ENCODE assay signal across 13 cellular contexts in genomic region chr17:75128694-75129505, GRCh38. TPM values are rescaled to one million over a fixed set of nuclear protein-coding genes. Genes with fewer than 3 reads are reported as not detected.
DNase-seq lines count a peak whose midpoint lies in the region; TF ChIP-seq lines count a peak whose summit lies in the region.
"Had no signal": no experiment of that assay in that cellular context is flagged by ENCODE, and none has a peak within 500 bp of the region (broad histone marks: within the 10 kb centered on the region; RNA-seq: fewer than 3 reads in every experiment).

No MANE protein-coding gene starts in this region.

- no peak for TF ChIP-seq CTCF in neural progenitor cell (IDR thresholded peaks at IDR 0.05)

- no peak overlapping the region for H3K27ac Mint-ChIP-seq in activated CD4-positive, alpha-beta T cell treated with anti-CD3 and anti-CD28 coated beads, Interleukin-2, amount 10 ng/mL, durations not matched to agents 24 days and 14 days
- no peak overlapping the region for H3K27ac Mint-ChIP-seq in activated T-helper 2 cell treated with anti-CD3 and anti-CD28 coated beads, Interferon-gamma antibody, Interleukin-2, Interleukin-4, amounts not matched to agents 10 μg/mL and 5 μg/mL and 100 μg/mL, durations not matched to agents 14 hours and 24 hours and 36 hours
- no peak overlapping the region for H3K27ac Mint-ChIP-seq in neural progenitor cell

- H3K9me3 Mint-ChIP-seq in activated CD4-positive, alpha-beta T cell treated with anti-CD3 and anti-CD28 coated beads, Interleukin-2, amount 10 ng/mL, durations not matched to agents 24 days and 14 days = no peaks in the 10 kb centered on the region
- no peaks in the 10 kb centered on the region for H3K9me3 Mint-ChIP-seq in activated T-helper 2 cell treated with anti-CD3 and anti-CD28 coated beads, Interferon-gamma antibody, Interleukin-2, Interleukin-4, amounts not matched to agents 10 μg/mL and 5 μg/mL and 100 μg/mL, durations not matched to agents 14 hours and 24 hours and 36 hours
- H3K9me3 Mint-ChIP-seq in neural progenitor cell = no peaks in the 10 kb centered on the region
- H3K9me3 Mint-ChIP-seq: activated naive CD8-positive, alpha-beta T cell treated with anti-CD3 and anti-CD28 coated beads, Interleukin-2, amount 50 U/mL, for 24 hours had no signal

- H3K4me2 ChIP-seq in neural progenitor cell = no peak overlapping the region

- peaks cover 55% of the 10 kb centered on the region for H3F3A ChIP-seq in neural progenitor cell (ENCODE audit: low read depth)

- H3K4me3 Mint-ChIP-seq in activated CD4-positive, alpha-beta T cell treated with anti-CD3 and anti-CD28 coated beads, Interleukin-2, amount 10 ng/mL, durations not matched to agents 24 days and 14 days = peak overlapping the region; percentile 30
- peak overlapping the region; percentile 57 for H3K4me3 Mint-ChIP-seq in activated T-helper 2 cell treated with anti-CD3 and anti-CD28 coated beads, Interferon-gamma antibody, Interleukin-2, Interleukin-4, amounts not matched to agents 10 μg/mL and 5 μg/mL and 100 μg/mL, durations not matched to agents 14 hours and 24 hours and 36 hours (ENCODE audit: low read depth)
- H3K4me3 Mint-ChIP-seq in neural progenitor cell = peak overlapping the region; percentile 74

- H3K27me3 Mint-ChIP-seq in activated CD4-positive, alpha-beta T cell treated with anti-CD3 and anti-CD28 coated beads, Interleukin-2, amount 10 ng/mL, durations not matched to agents 24 days and 14 days = no peaks in the 10 kb centered on the region
- no peaks in the 10 kb centered on the region for H3K27me3 Mint-ChIP-seq in activated T-helper 2 cell treated with anti-CD3 and anti-CD28 coated beads, Interferon-gamma antibody, Interleukin-2, Interleukin-4, amounts not matched to agents 10 μg/mL and 5 μg/mL and 100 μg/mL, durations not matched to agents 14 hours and 24 hours and 36 hours (ENCODE audit: low read depth)
- no peaks in the 10 kb centered on the region for H3K27me3 Mint-ChIP-seq in neural progenitor cell (ENCODE audit: insufficient read depth, low read depth)
- H3K27me3 Mint-ChIP-seq: activated naive CD8-positive, alpha-beta T cell treated with anti-CD3 and anti-CD28 coated beads, Interleukin-2, amount 50 U/mL, for 24 hours had no signal

- H2AFZ ChIP-seq in neural progenitor cell (replicated peaks) = no peak overlapping the region

- H3K9ac ChIP-seq in neural progenitor cell = no peak overlapping the region

- H3K36me3 ChIP-seq in neural progenitor cell = no peaks in the 10 kb centered on the region

- peaks cover 39% of the 10 kb centered on the region for H3K4me1 Mint-ChIP-seq in activated CD4-positive, alpha-beta T cell treated with anti-CD3 and anti-CD28 coated beads, Interleukin-2, amount 10 ng/mL, durations not matched to agents 24 days and 14 days
- H3K4me1 Mint-ChIP-seq in activated T-helper 2 cell treated with anti-CD3 and anti-CD28 coated beads, Interferon-gamma antibody, Interleukin-2, Interleukin-4, amounts not matched to agents 10 μg/mL and 5 μg/mL and 100 μg/mL, durations not matched to agents 14 hours and 24 hours and 36 hours (ENCODE audit: low read depth) = peaks cover 32% of the 10 kb centered on the region
- H3K4me1 Mint-ChIP-seq in neural progenitor cell = peaks cover 12% of the 10 kb centered on the region

- no peaks in the 10 kb centered on the region for H3K9me3 ChIP-seq in neural progenitor cell (ENCODE audit: low read depth)
- H3K9me3 ChIP-seq: tibial artery had no signal

- DNase-seq in activated CD4-positive, alpha-beta T cell treated with anti-CD3 and anti-CD28 coated beads, Interleukin-2, amount 10 ng/mL, durations not matched to agents 24 days and 14 days = no peak
- DNase-seq in activated CD4-positive, alpha-beta T cell treated with anti-CD3 and anti-CD28 coated beads, Interleukin-2, amount 50 U/mL, for 4 hours = no peak
- DNase-seq in activated T-helper 2 cell treated with anti-CD3 and anti-CD28 coated beads, Interferon-gamma antibody, Interleukin-2, Interleukin-4, amounts not matched to agents 10 μg/mL and 5 μg/mL and 100 μg/mL, durations not matched to agents 14 hours and 24 hours and 36 hours (ENCODE audit: low spot score) = no peak
- DNase-seq in neural progenitor cell (ENCODE audit: low spot score) = no peak
- no peak for DNase-seq in HUDEP-2 (lab: John Stamatoyannopoulos, UW; ENCODE audit: unreplicated experiment in 76 of 76)
- no peak for DNase-seq in MV-4-11 (lab: John Stamatoyannopoulos, UW)
- DNase-seq: activated CD4-positive, alpha-beta T cell treated with anti-CD3 and anti-CD28 coated beads, Interleukin-2, amount 50 U/mL, for 1 hour; activated naive CD8-positive, alpha-beta T cell treated with anti-CD3 and anti-CD28 coated beads, Interleukin-2, amount 50 U/mL, for 24 hours; tibial artery had no signal

- peaks cover 22% of the 10 kb centered on the region for H3K36me3 Mint-ChIP-seq in activated CD4-positive, alpha-beta T cell treated with anti-CD3 and anti-CD28 coated beads, Interleukin-2, amount 10 ng/mL, durations not matched to agents 24 days and 14 days (ENCODE audit: low read depth)
- peaks cover 24% of the 10 kb centered on the region for H3K36me3 Mint-ChIP-seq in activated T-helper 2 cell treated with anti-CD3 and anti-CD28 coated beads, Interferon-gamma antibody, Interleukin-2, Interleukin-4, amounts not matched to agents 10 μg/mL and 5 μg/mL and 100 μg/mL, durations not matched to agents 14 hours and 24 hours and 36 hours (ENCODE audit: low read depth)
- peaks cover 8% of the 10 kb centered on the region for H3K36me3 Mint-ChIP-seq in neural progenitor cell

- intact Hi-C loops in activated CD4-positive, alpha-beta T cell treated with anti-CD3 and anti-CD28 coated beads, Interleukin-2, amount 10 ng/mL, durations not matched to agents 24 days and 14 days (cut with micrococcal nuclease) = no loop called here
- intact Hi-C loops in activated T-helper 2 cell treated with anti-CD3 and anti-CD28 coated beads, Interferon-gamma antibody, Interleukin-2, Interleukin-4, amounts not matched to agents 10 μg/mL and 5 μg/mL and 100 μg/mL, durations not matched to agents 14 hours and 24 hours and 36 hours (cut with micrococcal nuclease) = no loop called here

- H3K4me3 ChIP-seq in neural progenitor cell = no peak overlapping the region
- H3K4me3 ChIP-seq: coronary artery, skin epidermis, tibial artery had no signal

- H4K20me1 ChIP-seq in neural progenitor cell (ENCODE audit: low read depth) = peaks cover 16% of the 10 kb centered on the region

- no peaks in the 10 kb centered on the region for H3K27me3 ChIP-seq in neural progenitor cell
- H3K27me3 ChIP-seq: tibial artery had no signal

- H3K79me2 ChIP-seq in neural progenitor cell (ENCODE audit: low read depth) = peaks cover 17% of the 10 kb centered on the region

- peak overlapping the region; percentile 58 for H3K27ac ChIP-seq in neural progenitor cell
- H3K27ac ChIP-seq: coronary artery, tibial artery had no signal

- H3K4me1 ChIP-seq in neural progenitor cell = peaks cover 7% of the 10 kb centered on the region

RNA-seq across cellular contexts. Expression of gene NT5C, which starts 2.6 kb away (rescaled TPM):
- 76.5 and 84.7 TPM in 2 replicates for total RNA-seq in activated CD4-positive, alpha-beta T cell treated with anti-CD3 and anti-CD28 coated beads, Interleukin-2, amount 10 ng/mL, durations not matched to agents 24 days and 14 days
- 72.7 and 86.6 TPM in 2 replicates for total RNA-seq in activated T-helper 2 cell treated with anti-CD3 and anti-CD28 coated beads, Interferon-gamma antibody, Interleukin-2, Interleukin-4, amounts not matched to agents 10 μg/mL and 5 μg/mL and 100 μg/mL, durations not matched to agents 14 hours and 24 hours and 36 hours
- 45.8 and 117 TPM in 2 replicates for total RNA-seq in neural progenitor cell (ENCODE audit: low replicate concordance)

RNA-seq across cellular contexts. Expression of gene ARMC7, which starts 19.1 kb away (rescaled TPM):
- total RNA-seq in activated CD4-positive, alpha-beta T cell treated with anti-CD3 and anti-CD28 coated beads, Interleukin-2, amount 10 ng/mL, durations not matched to agents 24 days and 14 days = 11.2 and 12.0 TPM in 2 replicates
- 9.9 and 10.1 TPM in 2 replicates for total RNA-seq in activated T-helper 2 cell treated with anti-CD3 and anti-CD28 coated beads, Interferon-gamma antibody, Interleukin-2, Interleukin-4, amounts not matched to agents 10 μg/mL and 5 μg/mL and 100 μg/mL, durations not matched to agents 14 hours and 24 hours and 36 hours
- 1.9 and 4.3 TPM in 2 replicates for total RNA-seq in neural progenitor cell (ENCODE audit: low replicate concordance)

RNA-seq across cellular contexts. Expression of gene JPT1, which starts 25.4 kb away (rescaled TPM):
- total RNA-seq in activated CD4-positive, alpha-beta T cell treated with anti-CD3 and anti-CD28 coated beads, Interleukin-2, amount 10 ng/mL, durations not matched to agents 24 days and 14 days = 271 and 292 TPM in 2 replicates
- total RNA-seq in activated T-helper 2 cell treated with anti-CD3 and anti-CD28 coated beads, Interferon-gamma antibody, Interleukin-2, Interleukin-4, amounts not matched to agents 10 μg/mL and 5 μg/mL and 100 μg/mL, durations not matched to agents 14 hours and 24 hours and 36 hours = 282 and 290 TPM in 2 replicates
- total RNA-seq in neural progenitor cell (ENCODE audit: low replicate concordance) = 236 and 286 TPM in 2 replicates

RNA-seq across cellular contexts. Expression of gene SLC16A5, which starts 41.1 kb away (rescaled TPM):
- total RNA-seq in activated CD4-positive, alpha-beta T cell treated with anti-CD3 and anti-CD28 coated beads, Interleukin-2, amount 10 ng/mL, durations not matched to agents 24 days and 14 days = 6.8 and 7.2 TPM in 2 replicates
- 11.6 and 11.8 TPM in 2 replicates for total RNA-seq in activated T-helper 2 cell treated with anti-CD3 and anti-CD28 coated beads, Interferon-gamma antibody, Interleukin-2, Interleukin-4, amounts not matched to agents 10 μg/mL and 5 μg/mL and 100 μg/mL, durations not matched to agents 14 hours and 24 hours and 36 hours
- total RNA-seq in neural progenitor cell (ENCODE audit: low replicate concordance) = 3.4 and 19.9 TPM in 2 replicates
- total RNA-seq: A172, OCI-LY7 had no signal

RNA-seq across cellular contexts. Expression of gene SUMO2, which starts 53.9 kb away (rescaled TPM):
- 658 and 659 TPM in 2 replicates for total RNA-seq in activated CD4-positive, alpha-beta T cell treated with anti-CD3 and anti-CD28 coated beads, Interleukin-2, amount 10 ng/mL, durations not matched to agents 24 days and 14 days
- total RNA-seq in activated T-helper 2 cell treated with anti-CD3 and anti-CD28 coated beads, Interferon-gamma antibody, Interleukin-2, Interleukin-4, amounts not matched to agents 10 μg/mL and 5 μg/mL and 100 μg/mL, durations not matched to agents 14 hours and 24 hours and 36 hours = 653 and 679 TPM in 2 replicates
- total RNA-seq in neural progenitor cell (ENCODE audit: low replicate concordance) = 250 and 372 TPM in 2 replicates
